Comparison of ENCODE assay signal across 11 cellular contexts in the genomic region with DNA sequence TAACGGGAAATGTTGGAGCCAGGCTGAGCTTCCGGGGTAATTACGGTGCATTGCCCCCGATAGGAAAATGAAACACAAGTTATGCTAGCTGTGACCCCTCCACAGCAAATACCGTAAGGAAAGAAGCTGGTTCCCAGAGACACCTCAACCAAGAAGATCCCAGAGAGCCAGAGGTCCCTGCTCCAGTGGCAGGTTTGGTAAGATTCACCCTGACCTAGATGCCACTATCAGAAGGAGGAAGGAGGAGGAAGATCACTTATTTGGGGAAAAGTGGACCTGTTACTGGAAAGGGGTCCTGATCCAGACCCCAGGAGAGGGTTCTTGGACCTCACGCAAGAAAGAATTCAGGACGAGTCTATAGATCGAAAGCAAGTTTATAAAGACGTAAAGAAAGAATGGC. TPM values are rescaled to one million over a fixed set of nuclear protein-coding genes. Genes with fewer than 3 reads are reported as not detected.
"Had no signal": no experiment of that assay in that cellular context is flagged by ENCODE, and none has a peak within 500 bp of the region (broad histone marks: within the 10 kb centered on the region; RNA-seq: fewer than 3 reads in every experiment).

No MANE protein-coding gene starts in this region.

- H3K27ac ChIP-seq: GM23248 had no signal

- FAIRE-seq: H1, H54 had no signal

- H2AFZ ChIP-seq: GM23248, GM23338 had no signal

- H3K36me3 ChIP-seq: HAP-1 had no signal

- DNase-seq: GM23248, GOT3, H7, H9, HCEC 1CT, HFFc6 had no signal

- H3K9me3 ChIP-seq: HAP-1 had no signal

- H3K4me3 ChIP-seq: GM23248, GM23338, HAP-1 had no signal

- H3K4me1 ChIP-seq: HAP-1 had no signal

- ATAC-seq: GM23338, HCT116 had no signal

- H3K9ac ChIP-seq: GM23248 had no signal

- H3K4me2 ChIP-seq: GM23338 had no signal

RNA-seq across cellular contexts. Expression of a gene that starts 7.6 kb away (rescaled TPM):
- total RNA-seq: GM23248, HFFc6 had no signal
- polyA plus RNA-seq: GM23248, GM23338 had no signal

RNA-seq across cellular contexts. Expression of a gene that starts 25.6 kb away (rescaled TPM):
- total RNA-seq: GM23248, GM23338, H1, H9 had no signal
- polyA plus RNA-seq: GM23248 had no signal
